In the genomic region with DNA sequence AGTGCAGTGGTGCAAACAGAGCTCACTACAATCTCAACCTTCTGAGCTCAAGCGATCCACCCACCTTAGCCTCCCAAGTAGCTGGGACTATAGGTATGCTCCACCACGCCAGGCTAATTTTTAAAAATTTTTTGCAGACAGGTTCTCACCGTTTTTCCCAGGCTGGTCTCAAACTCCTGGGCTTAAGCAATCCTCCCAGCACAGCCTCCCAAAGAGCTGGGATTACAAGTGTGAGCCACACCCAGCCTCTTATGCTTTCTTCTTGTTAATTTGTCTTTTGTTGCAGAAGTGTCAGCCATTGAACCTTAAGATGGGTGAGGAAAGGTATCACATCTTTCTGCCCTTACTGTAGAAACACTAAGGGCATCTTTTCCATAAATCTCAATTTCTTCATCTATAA, we compare ENCODE assay signal across 21 cellular contexts. TPM values are rescaled to one million over a fixed set of nuclear protein-coding genes. Genes with fewer than 3 reads are reported as not detected.
DNase-seq lines count a peak whose midpoint lies in the region; ATAC-seq and TF ChIP-seq lines count a peak whose summit lies in the region.
"Had no signal": no experiment of that assay in that cellular context is flagged by ENCODE, and none has a peak within 500 bp of the region (broad histone marks: within the 10 kb centered on the region; RNA-seq: fewer than 3 reads in every experiment).

No MANE protein-coding gene starts in this region.

- no peaks in the 10 kb centered on the region for H3K27me3 Mint-ChIP-seq in activated naive CD8-positive, alpha-beta T cell treated with anti-CD3 and anti-CD28 coated beads, Interleukin-2, amount 10 ng/mL, durations not matched to agents 7 days and 5 days
- no peaks in the 10 kb centered on the region for H3K27me3 Mint-ChIP-seq in activated naive CD8-positive, alpha-beta T cell treated with anti-CD3 and anti-CD28 coated beads, Interleukin-2, amount 50 U/mL, for 24 hours
- H3K27me3 Mint-ChIP-seq in activated CD8-positive, alpha-beta T cell treated with anti-CD3 and anti-CD28 coated beads for 36 hours: no peaks in the 10 kb centered on the region
- H3K27me3 Mint-ChIP-seq in immature natural killer cell (ENCODE audit: low read depth in 3 of 3): peaks cover 0 to 2% (median 1%) of the 10 kb centered on the region in 3 donors
- H3K27me3 Mint-ChIP-seq: memory B cell had no signal

- POLR2A ChIA-PET in activated naive CD8-positive, alpha-beta T cell treated with anti-CD3 and anti-CD28 coated beads, Interleukin-2, amount 10 ng/mL, durations not matched to agents 7 days and 5 days (lab: Charles Lee): interaction anchor here (0.6 to 0.9 kb wide), 6 partner anchors 15 to 278 kb away, joined by 3 to 8 read pairs (median 4); no protein-coding TSS in a partner anchor
- POLR2A ChIA-PET in activated CD8-positive, alpha-beta T cell treated with anti-CD3 and anti-CD28 coated beads for 36 hours (lab: Charles Lee): no interaction called here

- H3K27me3 ChIP-seq in aorta (ENCODE audit: control insufficient read depth in 1 of 2, insufficient read depth in 2 of 2, low read length in 1 of 2): no peaks in the 10 kb centered on the region

- 82 to 83% methylated on average over 3 of the region's 3 CpGs for WGBS in aorta, 2 donors

- intact Hi-C loops in activated CD8-positive, alpha-beta T cell treated with anti-CD3 and anti-CD28 coated beads for 36 hours (cut with micrococcal nuclease): no loop called here
- intact Hi-C loops in aorta (cut with DNase I): no loop called here

- no peak for DNase-seq in activated naive CD8-positive, alpha-beta T cell treated with anti-CD3 and anti-CD28 coated beads, Interleukin-2, amount 10 ng/mL, durations not matched to agents 7 days and 5 days
- no peak for DNase-seq in activated naive CD8-positive, alpha-beta T cell treated with anti-CD3 and anti-CD28 coated beads, Interleukin-2, amount 50 U/mL, for 24 hours
- no peak for DNase-seq in activated CD8-positive, alpha-beta T cell treated with anti-CD3 and anti-CD28 coated beads for 36 hours
- DNase-seq in immature natural killer cell: no peak
- no peak for DNase-seq in substantia nigra (lab: John Stamatoyannopoulos, UW)
- DNase-seq in aorta: no peak
- no peak for DNase-seq in occipital lobe (lab: John Stamatoyannopoulos, UW)
- DNase-seq: ACHN; activated CD4-positive, alpha-beta T cell treated with anti-CD3 and anti-CD28 coated beads, Interleukin-2, amount 50 U/mL, for 4 hours; activated T-cell treated with anti-CD3 and anti-CD28 coated beads, Interleukin-2, amount 50 U/mL, for 48 hours; amniotic stem cell; CD8-positive, alpha-beta memory T cell; cerebellar nuclear complex; Karpas-422; NCI-H1105 treated with DMSO at 0.1 percent for 48 hours; NCI-H524 treated with DMSO at 0.1 percent for 48 hours; stimulated activated CD4-positive, alpha-beta T cell treated with anti-CD3 and anti-CD28 coated beads, Interleukin-12 subunit alpha, Interleukin-12 subunit beta, amount 100 ng/mL, for 4 hours had no signal

- H3K4me1 ChIP-seq in aorta (ENCODE audit: control insufficient read depth in 1 of 2, insufficient read depth in 2 of 2, low read length in 2 of 2): peaks cover 0 to 8% of the 10 kb centered on the region in 2 donors

- H3K4me3 Mint-ChIP-seq in activated naive CD8-positive, alpha-beta T cell treated with anti-CD3 and anti-CD28 coated beads, Interleukin-2, amount 10 ng/mL, durations not matched to agents 7 days and 5 days: peak overlapping the region; percentile 83
- no peak overlapping the region for H3K4me3 Mint-ChIP-seq in activated naive CD8-positive, alpha-beta T cell treated with anti-CD3 and anti-CD28 coated beads, Interleukin-2, amount 50 U/mL, for 24 hours
- peak overlapping the region; percentile 44 for H3K4me3 Mint-ChIP-seq in activated CD8-positive, alpha-beta T cell treated with anti-CD3 and anti-CD28 coated beads for 36 hours
- peak overlapping the region; percentile 73 to 87 (median 86) for H3K4me3 Mint-ChIP-seq in immature natural killer cell
- H3K4me3 Mint-ChIP-seq: memory B cell had no signal

- H3K27ac ChIP-seq in substantia nigra (ENCODE audit: low read depth, low read length, poor library complexity, severe bottlenecking): peak overlapping the region; percentile 86
- H3K27ac ChIP-seq in aorta (ENCODE audit: low read depth in 1 of 2, low read length in 2 of 2): no peak overlapping the region

- H3K9me3 ChIP-seq in aorta (ENCODE audit: control insufficient read depth, low read length): no peaks in the 10 kb centered on the region

- CTCF ChIA-PET in activated CD8-positive, alpha-beta T cell treated with anti-CD3 and anti-CD28 coated beads for 36 hours (lab: Charles Lee): no interaction called here

- H3K4me1 Mint-ChIP-seq in activated naive CD8-positive, alpha-beta T cell treated with anti-CD3 and anti-CD28 coated beads, Interleukin-2, amount 10 ng/mL, durations not matched to agents 7 days and 5 days: peaks cover 49% of the 10 kb centered on the region
- H3K4me1 Mint-ChIP-seq in activated naive CD8-positive, alpha-beta T cell treated with anti-CD3 and anti-CD28 coated beads, Interleukin-2, amount 50 U/mL, for 24 hours: peaks cover 50% of the 10 kb centered on the region
- H3K4me1 Mint-ChIP-seq in activated CD8-positive, alpha-beta T cell treated with anti-CD3 and anti-CD28 coated beads for 36 hours (ENCODE audit: low read depth): peaks cover 49% of the 10 kb centered on the region
- peaks cover 42 to 55% of the 10 kb centered on the region in 2 donors for H3K4me1 Mint-ChIP-seq in immature natural killer cell

- ATAC-seq in activated naive CD8-positive, alpha-beta T cell treated with anti-CD3 and anti-CD28 coated beads, Interleukin-2, amount 10 ng/mL, durations not matched to agents 7 days and 5 days (ENCODE audit: low read depth): no peak
- ATAC-seq in activated naive CD8-positive, alpha-beta T cell treated with anti-CD3 and anti-CD28 coated beads, Interleukin-2, amount 50 U/mL, for 24 hours: no peak
- ATAC-seq in activated CD8-positive, alpha-beta T cell treated with anti-CD3 and anti-CD28 coated beads for 36 hours: no peak
- ATAC-seq in GM18502 (IDR thresholded peaks at IDR 0.05; ENCODE audit: poor library complexity, unreplicated experiment) (no peak), aorta (ENCODE audit: low FRiP score) (no peak)
- ATAC-seq: stimulated activated effector memory CD8-positive, alpha-beta T cell treated with anti-CD3 and anti-CD28 coated beads, Interleukin-12 subunit alpha, Interleukin-12 subunit beta, amount 100 ng/mL, for 72 hours had no signal

- H3K36me3 Mint-ChIP-seq in activated naive CD8-positive, alpha-beta T cell treated with anti-CD3 and anti-CD28 coated beads, Interleukin-2, amount 10 ng/mL, durations not matched to agents 7 days and 5 days: peaks cover 28% of the 10 kb centered on the region
- peaks cover 15% of the 10 kb centered on the region for H3K36me3 Mint-ChIP-seq in activated naive CD8-positive, alpha-beta T cell treated with anti-CD3 and anti-CD28 coated beads, Interleukin-2, amount 50 U/mL, for 24 hours (ENCODE audit: low read depth)
- H3K36me3 Mint-ChIP-seq in activated CD8-positive, alpha-beta T cell treated with anti-CD3 and anti-CD28 coated beads for 36 hours (ENCODE audit: low read depth): peaks cover 10% of the 10 kb centered on the region
- no peaks in the 10 kb centered on the region for H3K36me3 Mint-ChIP-seq in immature natural killer cell
- H3K36me3 Mint-ChIP-seq: stimulated activated effector memory CD8-positive, alpha-beta T cell treated with anti-CD3 and anti-CD28 coated beads, Interleukin-12 subunit alpha, Interleukin-12 subunit beta, amount 100 ng/mL, for 72 hours had no signal

- TF ChIP-seq CTCF in activated CD8-positive, alpha-beta T cell treated with anti-CD3 and anti-CD28 coated beads for 36 hours (IDR thresholded peaks at IDR 0.05): no peak

- H3K4me3 ChIP-seq in aorta (ENCODE audit: low read length in 2 of 2): no peak overlapping the region

- H3K27ac Mint-ChIP-seq in activated naive CD8-positive, alpha-beta T cell treated with anti-CD3 and anti-CD28 coated beads, Interleukin-2, amount 10 ng/mL, durations not matched to agents 7 days and 5 days: peak overlapping the region; percentile 89
- H3K27ac Mint-ChIP-seq in activated naive CD8-positive, alpha-beta T cell treated with anti-CD3 and anti-CD28 coated beads, Interleukin-2, amount 50 U/mL, for 24 hours: no peak overlapping the region
- no peak overlapping the region for H3K27ac Mint-ChIP-seq in activated CD8-positive, alpha-beta T cell treated with anti-CD3 and anti-CD28 coated beads for 36 hours
- peak overlapping the region in 1 of 6 donors; percentile 62 for H3K27ac Mint-ChIP-seq in immature natural killer cell
- H3K27ac Mint-ChIP-seq: memory B cell; stimulated activated effector memory CD8-positive, alpha-beta T cell treated with anti-CD3 and anti-CD28 coated beads, Interleukin-12 subunit alpha, Interleukin-12 subunit beta, amount 100 ng/mL, for 72 hours had no signal

- no peaks in the 10 kb centered on the region for H3K36me3 ChIP-seq in aorta (ENCODE audit: control insufficient read depth in 1 of 2, insufficient read depth in 2 of 2, low read length in 1 of 2)

- H3K9me3 Mint-ChIP-seq in activated naive CD8-positive, alpha-beta T cell treated with anti-CD3 and anti-CD28 coated beads, Interleukin-2, amount 10 ng/mL, durations not matched to agents 7 days and 5 days: peaks cover 7% of the 10 kb centered on the region
- peaks cover 10% of the 10 kb centered on the region for H3K9me3 Mint-ChIP-seq in activated naive CD8-positive, alpha-beta T cell treated with anti-CD3 and anti-CD28 coated beads, Interleukin-2, amount 50 U/mL, for 24 hours
- H3K9me3 Mint-ChIP-seq in activated CD8-positive, alpha-beta T cell treated with anti-CD3 and anti-CD28 coated beads for 36 hours: peaks cover 9% of the 10 kb centered on the region
- H3K9me3 Mint-ChIP-seq in immature natural killer cell: no peaks in the 10 kb centered on the region
- H3K9me3 Mint-ChIP-seq: memory B cell; neural crest cell; stimulated activated effector memory CD8-positive, alpha-beta T cell treated with anti-CD3 and anti-CD28 coated beads, Interleukin-12 subunit alpha, Interleukin-12 subunit beta, amount 100 ng/mL, for 72 hours had no signal

RNA-seq across cellular contexts. Expression of a gene that starts 34.9 kb away (rescaled TPM):
- total RNA-seq in activated naive CD8-positive, alpha-beta T cell treated with anti-CD3 and anti-CD28 coated beads, Interleukin-2, amount 10 ng/mL, durations not matched to agents 7 days and 5 days: 10 to 100 TPM; 74.3 to 75.2 TPM
- 10 to 100 TPM; 40.6 to 44.3 TPM for total RNA-seq in activated CD8-positive, alpha-beta T cell treated with anti-CD3 and anti-CD28 coated beads for 36 hours
- 1 to 10 TPM; 3.0 to 6.3 (median 5.1) TPM for polyA plus RNA-seq in immature natural killer cell
- 100 to 1,000 TPM; 129 to 155 TPM for total RNA-seq in aorta
- 10 to 100 TPM; 56.0 to 63.5 TPM for polyA plus RNA-seq in aorta
- total RNA-seq in occipital lobe: 137 TPM
